17 cellular contexts compared by ENCODE assay signal in the genomic region with DNA sequence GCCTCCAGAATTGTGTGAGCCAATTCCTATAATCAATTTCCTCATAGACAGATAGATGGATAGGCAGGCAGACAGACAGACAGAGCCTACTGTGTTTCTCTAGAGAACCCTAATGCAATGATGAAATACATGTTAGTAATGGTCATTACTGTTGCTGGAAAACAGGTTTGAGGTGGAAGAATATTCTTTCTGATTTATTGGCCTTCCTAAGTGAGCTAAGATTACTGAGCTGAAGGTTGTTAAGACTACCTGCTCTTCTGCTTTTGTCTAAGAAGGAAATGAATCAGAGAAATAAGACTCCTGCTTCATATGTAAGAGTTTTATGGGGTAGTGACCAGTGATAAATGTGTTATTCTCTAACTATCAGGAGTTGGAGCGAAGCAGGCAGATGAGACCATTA.
DNase-seq lines count a peak whose midpoint lies in the region; ATAC-seq and TF ChIP-seq lines count a peak whose summit lies in the region.
"Had no signal": no experiment of that assay in that cellular context is flagged by ENCODE, and none has a peak within 500 bp of the region (broad histone marks: within the 10 kb centered on the region; RNA-seq: fewer than 3 reads in every experiment).

No MANE protein-coding gene starts in this region.

- H3K9me3 ChIP-seq in RWPE2 (ENCODE audit: severe bottlenecking) = no peaks in the 10 kb centered on the region
- H3K9me3 ChIP-seq: BLaER1 treated with 17β-estradiol and CSF1 and Interleukin-3, amounts not matched to agents 10 nM and 100 nM had no signal

- H3K4me2 ChIP-seq in GM23338 = no peak overlapping the region
- H3K4me2 ChIP-seq: BLaER1 treated with 17β-estradiol and CSF1 and Interleukin-3, amounts not matched to agents 10 nM and 100 nM had no signal

- intact Hi-C loops in lower leg skin (cut with DNase I; ENCODE audit: low total_unique reads) = no loop called here

- no peaks in the 10 kb centered on the region for H3K9me3 Mint-ChIP-seq in GM23338
- H3K9me3 Mint-ChIP-seq: H9 had no signal

- H3K9me2 ChIP-seq in GM23338 (ENCODE audit: insufficient read depth) = no peaks in the 10 kb centered on the region

- TF ChIP-seq CTCF in GM23338 (conservative IDR thresholded peaks at IDR 0.05; ENCODE audit: low read depth in 2 of 2) (no peak), RWPE2 (IDR thresholded peaks at IDR 0.05; ENCODE audit: poor library complexity, severe bottlenecking) (no peak), lower leg skin (IDR thresholded peaks at IDR 0.05) (no peak)

- no peaks in the 10 kb centered on the region for H3F3A ChIP-seq in GM23338 (replicated peaks; ENCODE audit: low read depth)

- 83 to 92% methylated on average over 1 of the region's 1 CpG for WGBS in lower leg skin, 2 donors

- no peak for DNase-seq in GM23338 (ENCODE audit: low spot score)
- peak; percentile 22 for DNase-seq in HT1080 (ENCODE audit: low read depth)
- no peak for DNase-seq in RWPE2 (ENCODE audit: low spot score)
- peak; percentile 52 for DNase-seq in epithelial cell of prostate (ENCODE audit: low read depth, low spot score)
- no peak for DNase-seq in lower leg skin (ENCODE audit: low spot score in 2 of 2)
- DNase-seq in retina = no peak
- no peak for DNase-seq in caudate nucleus (lab: John Stamatoyannopoulos, UW)
- DNase-seq: CD8-positive, alpha-beta memory T cell; COR-L47; DMS 273 treated with DMSO at 0.1 percent for 48 hours; DMS53; DND-41; EL; H9 had no signal

- H3K27ac ChIP-seq in GM23338 (ENCODE audit: low read depth) (peak overlapping the region; percentile 72), RWPE2 (ENCODE audit: poor library complexity, severe bottlenecking) (peak overlapping the region; percentile 26), epithelial cell of prostate (peak overlapping the region; percentile 50), caudate nucleus (ENCODE audit: low read depth, low read length) (no peak overlapping the region)
- H3K27ac ChIP-seq: BLaER1 treated with 17β-estradiol and CSF1 and Interleukin-3, amounts not matched to agents 10 nM and 100 nM had no signal

- no peak for TF ChIP-seq POLR2A in lower leg skin (IDR thresholded peaks at IDR 0.05)

- H3K4me1 Mint-ChIP-seq in GM23338 = no peaks in the 10 kb centered on the region
- H3K4me1 Mint-ChIP-seq: B cell; CD8-positive, alpha-beta memory T cell; H9 had no signal

- peaks cover 19% of the 10 kb centered on the region; the same call in 2 of the 3 replicates for H3K36me3 Mint-ChIP-seq in GM23338 (ENCODE audit: low read depth)
- H3K36me3 Mint-ChIP-seq: CD8-positive, alpha-beta memory T cell had no signal

- H2AFZ ChIP-seq in GM23338 = no peak overlapping the region

- H3K79me2 ChIP-seq in GM23338 (replicated peaks; ENCODE audit: insufficient read depth) = no peaks in the 10 kb centered on the region

- no peaks in the 10 kb centered on the region for H3K27me3 ChIP-seq in GM23338 (ENCODE audit: insufficient read depth)
- no peaks in the 10 kb centered on the region for H3K27me3 ChIP-seq in RWPE2 (ENCODE audit: insufficient read depth, poor library complexity, severe bottlenecking)
- H3K27me3 ChIP-seq: BLaER1 treated with 17β-estradiol and CSF1 and Interleukin-3, amounts not matched to agents 10 nM and 100 nM had no signal

- no peaks in the 10 kb centered on the region for H3K27me3 Mint-ChIP-seq in GM23338 (ENCODE audit: insufficient read depth, low read depth, poor library complexity)
- H3K27me3 Mint-ChIP-seq: B cell; CD8-positive, alpha-beta memory T cell had no signal

- ATAC-seq in GM23338 (no peak), RWPE2 (ENCODE audit: low read depth) (peak; percentile 35; the same call in 2 of the 3 replicates)
- ATAC-seq: GM12878 had no signal

- H3K27ac Mint-ChIP-seq in GM23338 = no peak overlapping the region
- H3K27ac Mint-ChIP-seq: B cell; CD8-positive, alpha-beta memory T cell had no signal

- H3K36me3 ChIP-seq in GM23338 (ENCODE audit: insufficient read depth) (peaks cover 15% of the 10 kb centered on the region; the same call in 1 of the 2 replicates), RWPE2 (ENCODE audit: low read depth) (peaks cover 4% of the 10 kb centered on the region; the same call in 1 of the 2 replicates)
- H3K36me3 ChIP-seq: BLaER1 treated with 17β-estradiol and CSF1 and Interleukin-3, amounts not matched to agents 10 nM and 100 nM had no signal

- H4K20me1 ChIP-seq in GM23338 (replicated peaks; ENCODE audit: insufficient read depth) = no peaks in the 10 kb centered on the region; the same call in 1 of the 2 replicates
- H4K20me1 ChIP-seq: BLaER1 treated with 17β-estradiol and CSF1 and Interleukin-3, amounts not matched to agents 10 nM and 100 nM had no signal

- no peak overlapping the region for H3K4me3 Mint-ChIP-seq in GM23338
- H3K4me3 Mint-ChIP-seq: B cell; CD8-positive, alpha-beta memory T cell; H9 had no signal

- H3K4me3 ChIP-seq in GM23338 (no peak overlapping the region), RWPE2 (ENCODE audit: severe bottlenecking) (no peak overlapping the region), lower leg skin (ENCODE audit: low read depth, poor library complexity, severe bottlenecking) (no peak overlapping the region)
- H3K4me3 ChIP-seq: BLaER1 treated with 17β-estradiol and CSF1 and Interleukin-3, amounts not matched to agents 10 nM and 100 nM; GM12878 had no signal

- H3K4me1 ChIP-seq in GM23338 (ENCODE audit: insufficient read depth) = no peaks in the 10 kb centered on the region
- H3K4me1 ChIP-seq in RWPE2 (ENCODE audit: insufficient read depth, poor library complexity, severe bottlenecking) = no peaks in the 10 kb centered on the region

TF ChIP-seq in GM23338, 12 proteins besides CTCF, POLR2A, EP300 and RAD21 (continues in another document):
- TF ChIP-seq EZH2 (IDR thresholded peaks at IDR 0.05; ENCODE audit: low read depth, unreplicated experiment) (no peak), EZH2phosphoT487 (IDR thresholded peaks at IDR 0.05; ENCODE audit: unreplicated experiment) (no peak), STAT1 (IDR thresholded peaks at IDR 0.05; ENCODE audit: unreplicated experiment) (no peak), POLR2AphosphoS5 (IDR thresholded peaks at IDR 0.05; ENCODE audit: low read depth) (no peak), REST (IDR thresholded peaks at IDR 0.05; ENCODE audit: unreplicated experiment) (no peak), ZNF114 (CRISPR knock-in tag; IDR thresholded peaks at IDR 0.05) (no peak), ZNF331 (CRISPR knock-in tag; IDR thresholded peaks at IDR 0.05; ENCODE audit: low read depth) (no peak), JUNB (IDR thresholded peaks at IDR 0.05; ENCODE audit: unreplicated experiment) (no peak), NANOG (IDR thresholded peaks at IDR 0.05; ENCODE audit: borderline replicate concordance) (no peak), CREB1 (CRISPR knock-in tag; IDR thresholded peaks at IDR 0.05; ENCODE audit: low read depth) (no peak)
- TF ChIP-seq, protein P1, sequence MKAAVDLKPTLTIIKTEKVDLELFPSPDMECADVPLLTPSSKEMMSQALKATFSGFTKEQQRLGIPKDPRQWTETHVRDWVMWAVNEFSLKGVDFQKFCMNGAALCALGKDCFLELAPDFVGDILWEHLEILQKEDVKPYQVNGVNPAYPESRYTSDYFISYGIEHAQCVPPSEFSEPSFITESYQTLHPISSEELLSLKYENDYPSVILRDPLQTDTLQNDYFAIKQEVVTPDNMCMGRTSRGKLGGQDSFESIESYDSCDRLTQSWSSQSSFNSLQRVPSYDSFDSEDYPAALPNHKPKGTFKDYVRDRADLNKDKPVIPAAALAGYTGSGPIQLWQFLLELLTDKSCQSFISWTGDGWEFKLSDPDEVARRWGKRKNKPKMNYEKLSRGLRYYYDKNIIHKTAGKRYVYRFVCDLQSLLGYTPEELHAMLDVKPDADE (IDR thresholded peaks at IDR 0.05) = no peak

Comparison
In these comparisons a context has a peak if more than half of its experiments do, and no peak if none do; other contexts are left out.
1. DNase-seq: peak in HT1080 (single experiment) and epithelial cell of prostate (single experiment); none in GM23338 (single experiment), RWPE2 (single experiment), lower leg skin (0 of 2), retina (single experiment) and caudate nucleus (0 of 61).